In the genomic region with DNA sequence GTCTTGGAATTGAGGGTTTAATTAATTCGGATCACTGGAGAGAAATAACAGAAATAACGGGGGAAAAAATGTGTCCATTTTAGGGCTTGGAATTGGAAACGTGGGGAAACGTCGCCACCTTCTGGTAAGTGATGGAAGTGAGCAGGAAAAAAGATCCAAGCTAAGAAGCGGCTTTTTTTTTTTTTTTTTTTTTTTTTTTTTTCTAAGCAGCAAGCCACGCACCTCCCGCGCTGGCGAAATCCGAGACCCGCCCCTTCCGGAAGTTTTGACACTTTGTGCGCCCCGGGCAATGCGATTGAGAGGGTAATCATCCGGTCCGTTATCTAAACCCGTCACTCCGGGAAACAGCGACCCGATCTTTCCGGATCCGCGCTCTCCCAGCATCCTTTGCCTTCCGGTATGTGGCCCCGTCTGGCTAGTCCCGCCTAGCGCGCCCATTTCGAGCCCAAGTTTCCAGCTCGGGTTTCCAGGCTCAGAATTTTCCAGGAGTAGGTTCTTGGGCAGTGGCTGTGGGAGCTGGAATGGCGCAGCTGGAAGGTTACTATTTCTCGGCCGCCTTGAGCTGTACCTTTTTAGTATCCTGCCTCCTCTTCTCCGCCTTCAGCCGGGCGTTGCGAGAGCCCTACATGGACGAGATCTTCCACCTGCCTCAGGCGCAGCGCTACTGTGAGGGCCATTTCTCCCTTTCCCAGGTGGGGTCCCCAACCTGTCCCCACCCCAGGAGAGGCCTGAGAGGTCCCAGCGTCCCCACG, we compare ENCODE assay signal across 8 cellular contexts. TPM values are rescaled to one million over a fixed set of nuclear protein-coding genes. Genes with fewer than 3 reads are reported as not detected.
DNase-seq lines count a peak whose midpoint lies in the region; ATAC-seq and TF ChIP-seq lines count a peak whose summit lies in the region.

A gene with protein sequence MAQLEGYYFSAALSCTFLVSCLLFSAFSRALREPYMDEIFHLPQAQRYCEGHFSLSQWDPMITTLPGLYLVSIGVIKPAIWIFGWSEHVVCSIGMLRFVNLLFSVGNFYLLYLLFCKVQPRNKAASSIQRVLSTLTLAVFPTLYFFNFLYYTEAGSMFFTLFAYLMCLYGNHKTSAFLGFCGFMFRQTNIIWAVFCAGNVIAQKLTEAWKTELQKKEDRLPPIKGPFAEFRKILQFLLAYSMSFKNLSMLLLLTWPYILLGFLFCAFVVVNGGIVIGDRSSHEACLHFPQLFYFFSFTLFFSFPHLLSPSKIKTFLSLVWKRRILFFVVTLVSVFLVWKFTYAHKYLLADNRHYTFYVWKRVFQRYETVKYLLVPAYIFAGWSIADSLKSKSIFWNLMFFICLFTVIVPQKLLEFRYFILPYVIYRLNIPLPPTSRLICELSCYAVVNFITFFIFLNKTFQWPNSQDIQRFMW (plus strand): TSS at position 418 of the 752 bp plus-strand sequence. CDS start 104 bp downstream, at position 522.

- intact Hi-C loops in T-helper 1 cell treated with Interleukin-12 subunit alpha and Interleukin-12 subunit beta and Interleukin-4 antibody, amounts not matched to agents 30 ng/mL and 1 ng/mL, for 36 hours (cut with micrococcal nuclease), result loop anchor here (1.0 to 5.0 kb wide), 9 partner anchors 104 to 1890 kb away; partner anchors contain the start of genes DNM1L and FGD4
- intact Hi-C loops in left cardiac atrium (cut with DNase I), result loop anchor here (5.0 kb wide), 2 partner anchors 575 to 1265 kb away; partner anchors contain the start of gene YARS2 (in 2 of the 2)
- intact Hi-C loops in posterior vena cava (cut with DNase I), result loop anchor here in 1 of 2 donors (10.0 kb wide), 1 partner anchor 1267 kb away; the partner anchor contains the start of gene YARS2

- peak; percentile 72 for DNase-seq in GM13976 (ENCODE audit: low spot score)
- peak; percentile 95 for DNase-seq in NCI-H146 treated with DMSO at 0.1 percent for 48 hours (lab: John Stamatoyannopoulos, UW; ENCODE audit: unreplicated experiment)
- DNase-seq in amniotic stem cell (lab: John Stamatoyannopoulos, UW), result peak; percentile 98
- peak; percentile 96 for DNase-seq in left cardiac atrium
- peak; percentile 99 for DNase-seq in posterior vena cava (ENCODE audit: low spot score)
- peak; percentile 99 for DNase-seq in ureter (ENCODE audit: low spot score)

- in situ Hi-C loops in GM13976 (cut with MboI; ENCODE audit: low sequenced_read_pairs, unreplicated experiment), result loop anchor here (25.0 kb wide), 2 partner anchors 1085 to 1560 kb away; no protein-coding TSS in a partner anchor

- TF ChIP-seq CTCF in GM13976 (IDR thresholded peaks at IDR 0.05; ENCODE audit: borderline replicate concordance, control extremely low read depth, extremely low read depth, insufficient read depth, missing control alignments), result peak; percentile 66

- ATAC-seq in HG02870 (IDR thresholded peaks at IDR 0.05; ENCODE audit: unreplicated experiment) (peak; percentile 100), left cardiac atrium (peak; percentile 100)

RNA-seq across cellular contexts. Expression of the gene that starts here (rescaled TPM):
- 16.5 and 17.9 TPM in 2 replicates for total RNA-seq in T-helper 1 cell treated with Interleukin-12 subunit alpha and Interleukin-12 subunit beta and Interleukin-4 antibody, amounts not matched to agents 30 ng/mL and 1 ng/mL, for 36 hours
- total RNA-seq in left cardiac atrium, result 1 to 10 TPM; 6.0 to 6.6 TPM
- 1 to 10 TPM; 5.2 to 7.9 TPM for total RNA-seq in posterior vena cava
- 9.6 TPM for total RNA-seq in ureter

Comparison
In these comparisons a context has a peak if more than half of its experiments do, and no peak if none do; other contexts are left out.
1. Peak in every context shown above with its lines: DNase-seq and ATAC-seq.